ENCODE assay signal across 23 cellular contexts in genomic region chr2:1319393-1319792, GRCh38.
"Had no signal": no experiment of that assay in that cellular context is flagged by ENCODE, and none has a peak within 500 bp of the region (broad histone marks: within the 10 kb centered on the region; RNA-seq: fewer than 3 reads in every experiment).

No MANE protein-coding gene starts in this region.

- H3K36me3 ChIP-seq: colonic mucosa, esophagus muscularis mucosa, esophagus squamous epithelium, gastrocnemius medialis, gastroesophageal sphincter, heart left ventricle, heart right ventricle had no signal

- H3K9me3 ChIP-seq: colonic mucosa, esophagus muscularis mucosa, esophagus squamous epithelium, gastrocnemius medialis, gastroesophageal sphincter, heart left ventricle, heart right ventricle had no signal

- H3K27ac ChIP-seq: colonic mucosa, coronary artery, dorsolateral prefrontal cortex, epithelial cell of prostate, esophagus muscularis mucosa, esophagus squamous epithelium, foreskin keratinocyte, gastrocnemius medialis, gastroesophageal sphincter, heart left ventricle, heart right ventricle had no signal

- H3K4me1 ChIP-seq: colonic mucosa, esophagus muscularis mucosa, esophagus squamous epithelium, foreskin keratinocyte, gastrocnemius medialis, gastroesophageal sphincter, heart left ventricle, heart right ventricle had no signal

- DNase-seq: colonic mucosa; cortex of kidney; dermis blood vessel endothelial cell; dorsolateral prefrontal cortex; effector CD4-positive, alpha-beta T cell; effector CD8-positive, alpha-beta T cell; effector memory CD4-positive, alpha-beta T cell; effector memory CD8-positive, alpha-beta T cell; endodermal cell; erythroblast; esophagus squamous epithelium; foreskin fibroblast; foreskin keratinocyte; foreskin melanocyte; gastrocnemius medialis; glutamatergic neuron; head of caudate nucleus; heart left ventricle; heart right ventricle had no signal

- H3K4me3 ChIP-seq: colonic mucosa, coronary artery, dorsolateral prefrontal cortex, esophagus muscularis mucosa, esophagus squamous epithelium, gastrocnemius medialis, gastroesophageal sphincter, heart left ventricle, heart right ventricle had no signal

- H3K27me3 ChIP-seq: colonic mucosa, foreskin keratinocyte, gastrocnemius medialis, heart left ventricle had no signal
